25 cellular contexts compared by ENCODE assay signal in genomic region chr1:51287966-51288365, GRCh38. TPM values are rescaled to one million over a fixed set of nuclear protein-coding genes. Genes with fewer than 3 reads are reported as not detected.
"Had no signal": no experiment of that assay in that cellular context is flagged by ENCODE, and none has a peak within 500 bp of the region (broad histone marks: within the 10 kb centered on the region; RNA-seq: fewer than 3 reads in every experiment).

No MANE protein-coding gene starts in this region.

- H3K4me3 ChIP-seq: ascending aorta, breast epithelium, cardiac muscle cell, colonic mucosa, esophagus squamous epithelium, gastroesophageal sphincter had no signal

- DNase-seq: activated CD4-positive, alpha-beta memory T cell treated with anti-CD3 and anti-CD28 coated beads, Interleukin-2, amount 10 ng/mL, durations not matched to agents 7 days and 5 days; activated CD4-positive, alpha-beta T cell treated with anti-CD3 and anti-CD28 coated beads for 1 hour; activated CD4-positive, alpha-beta T cell treated with anti-CD3 and anti-CD28 coated beads for 4 hours; activated CD4-positive, alpha-beta T cell treated with anti-CD3 and anti-CD28 coated beads, Interleukin-2, amount 10 ng/mL, durations not matched to agents 7 days and 5 days; activated CD4-positive, alpha-beta T cell treated with anti-CD3 and anti-CD28 coated beads, Interleukin-2, amount 50 U/mL, for 4 hours; activated effector memory CD4-positive, alpha-beta T cell treated with anti-CD3 and anti-CD28 coated beads, Interleukin-2, amount 50 U/mL, for 16 hours; activated naive CD4-positive, alpha-beta T cell treated with anti-CD3 and anti-CD28 coated beads for 36 hours; activated naive CD8-positive, alpha-beta T cell treated with anti-CD3 and anti-CD28 coated beads for 36 hours; activated naive CD8-positive, alpha-beta T cell treated with anti-CD3 and anti-CD28 coated beads, Interleukin-2, amount 50 U/mL, for 24 hours; activated T-cell treated with anti-CD3 and anti-CD28 coated beads, Interleukin-2, amount 50 U/mL, for 1 hour; activated T-cell treated with anti-CD3 and anti-CD28 coated beads, Interleukin-2, amount 50 U/mL, for 48 hours; central memory CD4-positive, alpha-beta T cell; cerebellar nuclear complex; colonic mucosa; effector CD8-positive, alpha-beta T cell; esophagus squamous epithelium; foreskin melanocyte; T-helper 2 cell had no signal

- H3K27ac ChIP-seq: ascending aorta, breast epithelium, cardiac muscle cell, colonic mucosa, epithelial cell of prostate, esophagus squamous epithelium, gastroesophageal sphincter had no signal

- H3K27me3 ChIP-seq: ascending aorta, breast epithelium, cardiac muscle cell, colonic mucosa, esophagus squamous epithelium, gastroesophageal sphincter had no signal

- H3K9me3 ChIP-seq: ascending aorta, breast epithelium, colonic mucosa, esophagus squamous epithelium, gastroesophageal sphincter had no signal

- H3K4me1 ChIP-seq: breast epithelium, esophagus squamous epithelium, gastroesophageal sphincter had no signal

- H3K36me3 ChIP-seq: ascending aorta, breast epithelium, cardiac muscle cell, colonic mucosa had no signal

- ATAC-seq: activated naive CD8-positive, alpha-beta T cell treated with anti-CD3 and anti-CD28 coated beads, Interleukin-2, amount 50 U/mL, for 24 hours; gastroesophageal sphincter had no signal

RNA-seq across cellular contexts. Expression of gene TTC39A, which starts 42.4 kb away (rescaled TPM):
- total RNA-seq: activated CD4-positive, alpha-beta memory T cell treated with anti-CD3 and anti-CD28 coated beads, Interleukin-2, amount 10 ng/mL, durations not matched to agents 7 days and 5 days; activated CD4-positive, alpha-beta T cell treated with anti-CD3 and anti-CD28 coated beads, Interleukin-2, amount 10 ng/mL, durations not matched to agents 7 days and 5 days; activated naive CD4-positive, alpha-beta T cell treated with anti-CD3 and anti-CD28 coated beads for 36 hours; activated naive CD8-positive, alpha-beta T cell treated with anti-CD3 and anti-CD28 coated beads for 36 hours; activated T-helper 1 cell treated with anti-CD3 and anti-CD28 coated beads, Interleukin-12 subunit alpha, Interleukin-12 subunit beta, Interleukin-2, Interleukin-4 antibody, amounts not matched to agents 30 ng/mL and 10 ng/mL and 1 ng/mL, durations not matched to agents 14 hours and 24 hours and 36 hours; ascending aorta; T-helper 1 cell treated with Interleukin-12 subunit alpha and Interleukin-12 subunit beta and Interleukin-4 antibody, amounts not matched to agents 30 ng/mL and 1 ng/mL, for 36 hours had no signal
